1 cellular context compared by ENCODE assay signal in the genomic region with DNA sequence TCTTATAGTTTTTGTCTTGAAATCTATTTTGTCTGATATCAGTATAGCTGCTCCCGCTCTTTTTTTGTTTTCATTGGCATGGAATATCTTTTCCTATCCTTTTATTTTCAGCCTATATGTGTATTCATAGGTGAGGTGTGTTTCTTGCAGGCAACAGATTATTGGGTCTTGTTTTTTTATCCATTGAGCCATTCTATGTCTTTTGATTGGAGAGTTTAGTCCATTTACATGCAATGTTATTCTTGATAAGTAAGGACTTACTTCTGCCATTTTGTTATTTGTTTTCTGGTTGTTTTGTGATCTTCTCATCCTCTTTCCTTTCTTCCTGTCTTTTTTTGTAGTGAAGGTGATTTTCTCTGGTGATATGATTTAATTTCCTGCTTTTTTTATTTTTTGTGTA.
A peak's percentile ranks its signal among the peaks of the same experiment; 100 is the strongest.
TF ChIP-seq lines count a peak whose summit lies in the region.

No MANE protein-coding gene starts in this region.

TF ChIP-seq in K562, 482 proteins besides CTCF, POLR2A, EP300 and RAD21 (continued from another document):
- TF ChIP-seq RNF219 (CRISPR knock-in tag; IDR thresholded peaks at IDR 0.05) (no peak), ZNF354B (CRISPR knock-in tag; IDR thresholded peaks at IDR 0.05) (peak; percentile 71; the same call in 1 of the 2 replicates), ZNF785 (CRISPR knock-in tag; IDR thresholded peaks at IDR 0.05) (no peak), CBFA2T2 (conservative IDR thresholded peaks at IDR 0.05) (no peak), ZNF592 (IDR thresholded peaks at IDR 0.05) (no peak)
- TF ChIP-seq, protein P1, sequence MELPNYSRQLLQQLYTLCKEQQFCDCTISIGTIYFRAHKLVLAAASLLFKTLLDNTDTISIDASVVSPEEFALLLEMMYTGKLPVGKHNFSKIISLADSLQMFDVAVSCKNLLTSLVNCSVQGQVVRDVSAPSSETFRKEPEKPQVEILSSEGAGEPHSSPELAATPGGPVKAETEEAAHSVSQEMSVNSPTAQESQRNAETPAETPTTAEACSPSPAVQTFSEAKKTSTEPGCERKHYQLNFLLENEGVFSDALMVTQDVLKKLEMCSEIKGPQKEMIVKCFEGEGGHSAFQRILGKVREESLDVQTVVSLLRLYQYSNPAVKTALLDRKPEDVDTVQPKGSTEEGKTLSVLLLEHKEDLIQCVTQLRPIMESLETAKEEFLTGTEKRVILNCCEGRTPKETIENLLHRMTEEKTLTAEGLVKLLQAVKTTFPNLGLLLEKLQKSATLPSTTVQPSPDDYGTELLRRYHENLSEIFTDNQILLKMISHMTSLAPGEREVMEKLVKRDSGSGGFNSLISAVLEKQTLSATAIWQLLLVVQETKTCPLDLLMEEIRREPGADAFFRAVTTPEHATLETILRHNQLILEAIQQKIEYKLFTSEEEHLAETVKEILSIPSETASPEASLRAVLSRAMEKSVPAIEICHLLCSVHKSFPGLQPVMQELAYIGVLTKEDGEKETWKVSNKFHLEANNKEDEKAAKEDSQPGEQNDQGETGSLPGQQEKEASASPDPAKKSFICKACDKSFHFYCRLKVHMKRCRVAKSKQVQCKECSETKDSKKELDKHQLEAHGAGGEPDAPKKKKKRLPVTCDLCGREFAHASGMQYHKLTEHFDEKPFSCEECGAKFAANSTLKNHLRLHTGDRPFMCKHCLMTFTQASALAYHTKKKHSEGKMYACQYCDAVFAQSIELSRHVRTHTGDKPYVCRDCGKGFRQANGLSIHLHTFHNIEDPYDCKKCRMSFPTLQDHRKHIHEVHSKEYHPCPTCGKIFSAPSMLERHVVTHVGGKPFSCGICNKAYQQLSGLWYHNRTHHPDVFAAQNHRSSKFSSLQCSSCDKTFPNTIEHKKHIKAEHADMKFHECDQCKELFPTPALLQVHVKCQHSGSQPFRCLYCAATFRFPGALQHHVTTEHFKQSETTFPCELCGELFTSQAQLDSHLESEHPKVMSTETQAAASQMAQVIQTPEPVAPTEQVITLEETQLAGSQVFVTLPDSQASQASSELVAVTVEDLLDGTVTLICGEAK (IDR thresholded peaks at IDR 0.05): no peak
- TF ChIP-seq, protein P1 (CRISPR knock-in tag; IDR thresholded peaks at IDR 0.05): no peak
TF ChIP-seq in K562: peak in this region for 2.
